1 cellular context compared by ENCODE assay signal in genomic region chr2:217223222-217223930, GRCh38.
TF ChIP-seq lines count a peak whose summit lies in the region.

No MANE protein-coding gene starts in this region.

TF ChIP-seq in GM12878, 131 proteins besides CTCF, POLR2A, EP300 and RAD21 (continued from another document and continues in another):
- TF ChIP-seq ZBTB40 (IDR thresholded peaks at IDR 0.05; ENCODE audit: borderline replicate concordance) (peak; percentile 31; the same call in 1 of the 2 replicates), SMAD5 (IDR thresholded peaks at IDR 0.05; ENCODE audit: low read depth) (no peak), HDAC6 (IDR thresholded peaks at IDR 0.05; ENCODE audit: unreplicated experiment) (no peak), PAX8 (IDR thresholded peaks at IDR 0.05) (no peak), RFX5 (IDR thresholded peaks at IDR 0.05; ENCODE audit: low read depth, low read length) (no peak), MEF2B (IDR thresholded peaks at IDR 0.05; ENCODE audit: partially characterized antibody, poor library complexity, severe bottlenecking) (peak; percentile 99), NR2F1 (conservative IDR thresholded peaks at IDR 0.05) (peak; percentile 57; the same call in 1 of the 2 replicates), MAX (IDR thresholded peaks at IDR 0.05; ENCODE audit: low read depth, low read length) (0 out of 2 replicates have a peak, but pooled peaks have one; percentile 43), GATAD2B (conservative IDR thresholded peaks at IDR 0.05; ENCODE audit: low read depth) (peak; percentile 61), SMARCA5 (IDR thresholded peaks at IDR 0.05) (0 out of 2 replicates have a peak, but pooled peaks have one; percentile 26), IKZF2 (IDR thresholded peaks at IDR 0.05) (peak; percentile 92 to 94), SREBF2 (IDR thresholded peaks at IDR 0.05; ENCODE audit: low read length) (no peak), ZBTB4 (CRISPR knock-in tag; IDR thresholded peaks at IDR 0.05) (no peak), RAD51 (IDR thresholded peaks at IDR 0.05) (no peak), E4F1 (IDR thresholded peaks at IDR 0.05; ENCODE audit: borderline replicate concordance, partially characterized antibody) (no peak), CUX1 (IDR thresholded peaks at IDR 0.05; ENCODE audit: insufficient replicate concordance, low read depth, low read length) (peak; percentile 79), ATF3 (IDR thresholded peaks at IDR 0.05; ENCODE audit: borderline replicate concordance, extremely low read depth, low read depth, low read length) (no peak), BCL3 (IDR thresholded peaks at IDR 0.05; ENCODE audit: borderline replicate concordance, insufficient read depth, low read depth, low read length, poor library complexity, severe bottlenecking) (peak; percentile 97), TCF12 (IDR thresholded peaks at IDR 0.05; ENCODE audit: low read depth, low read length) (peak; percentile 83), SP1 (IDR thresholded peaks at IDR 0.05; ENCODE audit: low read depth, low read length) (peak; percentile 66), BCLAF1 (IDR thresholded peaks at IDR 0.05) (no peak), NRF1 (conservative IDR thresholded peaks at IDR 0.05; ENCODE audit: low read depth, low read length) (no peak), NR2C1 (IDR thresholded peaks at IDR 0.05) (no peak), CEBPB (IDR thresholded peaks at IDR 0.05; ENCODE audit: borderline replicate concordance in 1 of 2, low read depth in 2 of 2, low read length in 2 of 2) (peak in 1 of 2 experiments; percentile 95; a peak in 2 of 4 replicates), CBX3 (IDR thresholded peaks at IDR 0.05; ENCODE audit: borderline replicate concordance, low read depth) (no peak), POLR2AphosphoS5 (IDR thresholded peaks at IDR 0.05; ENCODE audit: low read length) (no peak), HDGF (IDR thresholded peaks at IDR 0.05) (no peak), RB1 (IDR thresholded peaks at IDR 0.05; ENCODE audit: borderline replicate concordance) (no peak), TAF1 (IDR thresholded peaks at IDR 0.05; ENCODE audit: borderline replicate concordance, low read depth, low read length) (no peak), CEBPZ (IDR thresholded peaks at IDR 0.05; ENCODE audit: low read depth, low read length) (no peak), EED (IDR thresholded peaks at IDR 0.05; ENCODE audit: low read depth) (peak; percentile 97)
